9 cellular contexts compared by ENCODE assay signal in the genomic region with DNA sequence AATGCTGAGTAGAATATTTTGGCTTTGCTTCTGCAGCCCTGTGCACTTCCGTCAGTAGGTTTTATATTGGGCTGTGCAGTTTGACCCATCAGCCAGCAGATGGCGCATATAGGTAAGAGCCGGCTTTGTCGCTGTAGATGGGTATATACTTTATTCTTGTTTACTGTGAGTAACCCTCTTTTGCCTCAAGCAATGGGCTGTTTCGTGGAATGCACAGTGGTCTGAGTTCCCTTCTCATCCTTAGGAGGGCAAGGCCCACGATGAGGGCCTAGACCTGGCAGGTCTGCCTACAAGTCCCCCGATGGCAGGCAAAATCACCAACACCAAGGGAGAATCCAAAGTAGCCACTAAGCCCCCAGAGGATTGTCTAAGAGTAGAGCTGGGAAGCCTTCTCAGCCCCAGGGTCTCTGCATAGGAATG.
DNase-seq lines count a peak whose midpoint lies in the region; ATAC-seq, FAIRE-seq and TF ChIP-seq lines count a peak whose summit lies in the region.
"Had no signal": no experiment of that assay in that cellular context is flagged by ENCODE, and none has a peak within 500 bp of the region (broad histone marks: within the 10 kb centered on the region; RNA-seq: fewer than 3 reads in every experiment).

No MANE protein-coding gene starts in this region.

- H3K9ac ChIP-seq in keratinocyte (ENCODE audit: control insufficient read depth, extremely low read depth, insufficient read depth, low read length) = no peak overlapping the region

- no peak overlapping the region for H3K4me3 ChIP-seq in astrocyte of the spinal cord (ENCODE audit: low read depth, low read length)
- H3K4me3 ChIP-seq in keratinocyte (ENCODE audit: control insufficient read depth in 2 of 3, extremely low read depth in 1 of 3, insufficient read depth in 2 of 3, low read depth in 1 of 3, low read length in 3 of 3) = no peak overlapping the region
- no peak overlapping the region for H3K4me3 ChIP-seq in suprapubic skin

- TF ChIP-seq EP300 in suprapubic skin (IDR thresholded peaks at IDR 0.05) = no peak

- DNase-seq in stimulated activated CD4-positive, alpha-beta T cell treated with anti-CD3 and anti-CD28 coated beads, Interleukin-4, amount 100 ng/mL, for 24 hours = peak; percentile 10
- DNase-seq in stimulated activated CD4-positive, alpha-beta T cell treated with anti-CD3 and anti-CD28 coated beads, Interleukin-4, amount 100 ng/mL, for 4 hours = no peak
- DNase-seq in HS-5 (ENCODE audit: low read depth) (peak; percentile 18), NCI-H82 (lab: John Stamatoyannopoulos, UW) (peak; percentile 90), astrocyte of the spinal cord (ENCODE audit: low read depth, low spot score) (peak; percentile 74), keratinocyte (ENCODE audit: low read depth, low spot score) (peak; percentile 40), suprapubic skin (ENCODE audit: low spot score in 2 of 2) (peak in 1 of 2 donors; percentile 40)

- H3K9me3 ChIP-seq in keratinocyte (ENCODE audit: control insufficient read depth, low read depth, low read length) (no peaks in the 10 kb centered on the region), suprapubic skin (no peaks in the 10 kb centered on the region)

- no peak for TF ChIP-seq POLR2A in suprapubic skin (IDR thresholded peaks at IDR 0.05)

- H4K20me1 ChIP-seq in keratinocyte (ENCODE audit: control insufficient read depth, extremely low read depth, insufficient read depth, low read length) = no peaks in the 10 kb centered on the region

- dilution Hi-C loops in keratinocyte (cut with MboI; ENCODE audit: extremely low pct_ligation_motif_present, low sequenced_read_pairs) = no loop called here

- H3K27me3 ChIP-seq in keratinocyte (ENCODE audit: control insufficient read depth, extremely low read depth, insufficient read depth, low read length) = no peaks in the 10 kb centered on the region
- H3K27me3 ChIP-seq in suprapubic skin = no peaks in the 10 kb centered on the region

- FAIRE-seq in keratinocyte (lab: Jason Lieb, UNC) = no peak

- H3K4me2 ChIP-seq in keratinocyte (ENCODE audit: control insufficient read depth, extremely low read depth, insufficient read depth, low read depth, low read length) = no peak overlapping the region

- WGBS in suprapubic skin = 21% methylated on average over 7 of the region's 7 CpGs

- TF ChIP-seq CTCF in astrocyte of the spinal cord (IDR thresholded peaks at IDR 0.05; ENCODE audit: low read depth, low read length) = peak; percentile 91
- TF ChIP-seq CTCF in keratinocyte (optimal IDR thresholded peaks at IDR 0.05 in 1 of 3, IDR thresholded peaks at IDR 0.05 in 1 of 3, conservative IDR thresholded peaks at IDR 0.05 in 1 of 3; ENCODE audit: extremely low read depth in 1 of 3, insufficient read depth in 2 of 3, low read length in 3 of 3) = peak; percentile 75 to 85 (median 85)
- TF ChIP-seq CTCF in suprapubic skin (IDR thresholded peaks at IDR 0.05) = peak; percentile 41 to 75

- peak overlapping the region; percentile 42 for H2AFZ ChIP-seq in keratinocyte (ENCODE audit: control insufficient read depth, low read length)

- no peak overlapping the region for H3K27ac ChIP-seq in keratinocyte (ENCODE audit: control insufficient read depth, insufficient read depth, low read length)
- no peak overlapping the region for H3K27ac ChIP-seq in suprapubic skin

- H3K79me2 ChIP-seq in keratinocyte (ENCODE audit: control insufficient read depth, insufficient read depth, low read length) = no peaks in the 10 kb centered on the region

- H3K4me1 ChIP-seq in keratinocyte (ENCODE audit: control insufficient read depth, extremely low read depth, insufficient read depth, low read length) (no peaks in the 10 kb centered on the region), suprapubic skin (no peaks in the 10 kb centered on the region)

- in situ Hi-C loops in astrocyte of the spinal cord (cut with HindIII; ENCODE audit: low sequenced_read_pairs) = no loop called here

- peaks cover 2% of the 10 kb centered on the region for H3K9me1 ChIP-seq in keratinocyte (ENCODE audit: control insufficient read depth, extremely low read depth, insufficient read depth, low read length)

- H3K36me3 ChIP-seq in keratinocyte (ENCODE audit: control insufficient read depth in 2 of 2, extremely low read depth in 1 of 2, insufficient read depth in 2 of 2, low read length in 2 of 2) (no peaks in the 10 kb centered on the region), suprapubic skin (no peaks in the 10 kb centered on the region)

- ATAC-seq in GM21737 (IDR thresholded peaks at IDR 0.05; ENCODE audit: unreplicated experiment) = peak; percentile 96
- ATAC-seq: naive thymus-derived CD8-positive, alpha-beta T cell had no signal

Comparison
In these comparisons a context has a peak if more than half of its experiments do, and no peak if none do; other contexts are left out.
1. DNase-seq: peak in stimulated activated CD4-positive, alpha-beta T cell treated with anti-CD3 and anti-CD28 coated beads, Interleukin-4, amount 100 ng/mL, for 24 hours (single experiment), HS-5 (single experiment), NCI-H82 (single experiment), astrocyte of the spinal cord (single experiment) and keratinocyte (single experiment); none in stimulated activated CD4-positive, alpha-beta T cell treated with anti-CD3 and anti-CD28 coated beads, Interleukin-4, amount 100 ng/mL, for 4 hours (0 of 2).
2. Peak in every context shown above with its lines, with median percentiles within 50 percentile points of each other: CTCF ChIP-seq.